In the genomic region with DNA sequence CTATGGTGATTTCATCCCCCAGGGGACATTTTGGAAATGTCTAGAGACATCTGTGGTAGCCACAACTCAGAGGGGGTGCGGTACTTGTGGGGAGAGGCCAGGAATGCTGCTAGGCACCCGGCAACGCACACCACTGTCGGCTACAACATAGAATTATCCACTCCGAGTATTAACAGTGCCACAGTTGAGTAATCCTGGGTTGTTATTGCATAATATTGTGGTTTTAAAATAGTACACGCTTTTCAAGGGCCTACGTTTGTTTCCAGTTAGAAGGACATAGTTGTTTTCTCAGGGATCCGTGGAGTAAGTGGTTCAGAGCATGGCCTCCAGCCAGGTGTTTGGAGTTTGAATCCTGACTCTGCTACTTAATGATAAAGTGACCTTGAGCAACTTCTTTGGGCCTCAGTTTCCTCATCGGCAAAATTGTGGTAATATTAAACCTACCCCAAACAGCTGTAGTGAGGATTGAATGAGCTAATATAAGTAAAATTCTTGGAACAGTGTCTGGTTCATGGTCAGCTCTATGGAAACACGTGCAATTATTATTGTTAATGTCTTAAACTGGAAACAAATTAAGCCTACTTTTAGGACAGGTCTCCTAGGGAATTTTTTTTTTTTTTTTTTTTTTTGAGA, we compare ENCODE assay signal across 9 cellular contexts. TPM values are rescaled to one million over a fixed set of nuclear protein-coding genes. Genes with fewer than 3 reads are reported as not detected.
DNase-seq lines count a peak whose midpoint lies in the region; ATAC-seq and TF ChIP-seq lines count a peak whose summit lies in the region.
"Had no signal": no experiment of that assay in that cellular context is flagged by ENCODE, and none has a peak within 500 bp of the region (broad histone marks: within the 10 kb centered on the region; RNA-seq: fewer than 3 reads in every experiment).

No MANE protein-coding gene starts in this region.

- H2AK5ac ChIP-seq in mesenchymal stem cell (ENCODE audit: low read length, severe bottlenecking): no peak overlapping the region

- in situ Hi-C loops in GM13977 (cut with MboI; ENCODE audit: low pct_unique_long_range_greater_than_20kb, low sequenced_read_pairs, unreplicated experiment): no loop called here

- intact Hi-C loops in breast epithelium (cut with DNase I; ENCODE audit: low total_unique reads): no loop called here
- intact Hi-C loops in activated T-helper 1 cell treated with anti-CD3 and anti-CD28 coated beads, Interleukin-12 subunit alpha, Interleukin-12 subunit beta, Interleukin-2, Interleukin-4 antibody, amounts not matched to agents 30 ng/mL and 10 ng/mL and 1 ng/mL, durations not matched to agents 14 hours and 24 hours and 36 hours (cut with micrococcal nuclease): no loop called here

- no peaks in the 10 kb centered on the region for H3K9me3 ChIP-seq in breast epithelium
- H3K9me3 ChIP-seq in mesenchymal stem cell (ENCODE audit: control insufficient read depth, low read length): peaks cover 10% of the 10 kb centered on the region
- H3K9me3 ChIP-seq in T-helper 17 cell (ENCODE audit: control insufficient read depth, low read length, poor library complexity, severe bottlenecking): peaks cover 9% of the 10 kb centered on the region

- no peak overlapping the region for H3K23ac ChIP-seq in mesenchymal stem cell (ENCODE audit: low read length in 2 of 2)

- H2BK12ac ChIP-seq in mesenchymal stem cell (ENCODE audit: low read length in 2 of 2): no peak overlapping the region

- H3K14ac ChIP-seq in mesenchymal stem cell (ENCODE audit: low read length in 2 of 2): no peak overlapping the region

- no peak overlapping the region for H2BK5ac ChIP-seq in mesenchymal stem cell (ENCODE audit: low read depth, low read length, poor library complexity, severe bottlenecking)

- peak overlapping the region; percentile 1 for H3K4me2 ChIP-seq in mesenchymal stem cell (ENCODE audit: low read length, poor library complexity, severe bottlenecking)

- no peak overlapping the region for H4K91ac ChIP-seq in mesenchymal stem cell (ENCODE audit: low read length)

- H3K36me3 Mint-ChIP-seq in activated T-helper 1 cell treated with anti-CD3 and anti-CD28 coated beads, Interleukin-12 subunit alpha, Interleukin-12 subunit beta, Interleukin-2, Interleukin-4 antibody, amounts not matched to agents 30 ng/mL and 10 ng/mL and 1 ng/mL, durations not matched to agents 14 hours and 24 hours and 36 hours (ENCODE audit: low read depth): no peaks in the 10 kb centered on the region
- H3K36me3 Mint-ChIP-seq in T-helper 17 cell (ENCODE audit: low read depth): no peaks in the 10 kb centered on the region

- peaks cover 10% of the 10 kb centered on the region for H3K79me1 ChIP-seq in mesenchymal stem cell (replicated peaks; ENCODE audit: low read length, poor library complexity, severe bottlenecking)

- H3K27me3 ChIP-seq in breast epithelium (no peaks in the 10 kb centered on the region), mesenchymal stem cell (ENCODE audit: control insufficient read depth in 1 of 2, insufficient read depth in 1 of 2, low read length in 2 of 2) (peaks cover 0 to 24% of the 10 kb centered on the region in 2 experiments)

- no peaks in the 10 kb centered on the region for H3K4me1 Mint-ChIP-seq in activated T-helper 1 cell treated with anti-CD3 and anti-CD28 coated beads, Interleukin-12 subunit alpha, Interleukin-12 subunit beta, Interleukin-2, Interleukin-4 antibody, amounts not matched to agents 30 ng/mL and 10 ng/mL and 1 ng/mL, durations not matched to agents 14 hours and 24 hours and 36 hours (ENCODE audit: low read depth)
- H3K4me1 Mint-ChIP-seq in T-helper 17 cell: peaks cover 2% of the 10 kb centered on the region
- H3K4me1 Mint-ChIP-seq: memory B cell had no signal

- H3K27ac Mint-ChIP-seq in activated T-helper 1 cell treated with anti-CD3 and anti-CD28 coated beads, Interleukin-12 subunit alpha, Interleukin-12 subunit beta, Interleukin-2, Interleukin-4 antibody, amounts not matched to agents 30 ng/mL and 10 ng/mL and 1 ng/mL, durations not matched to agents 14 hours and 24 hours and 36 hours: no peak overlapping the region
- no peak overlapping the region for H3K27ac Mint-ChIP-seq in T-helper 17 cell
- H3K27ac Mint-ChIP-seq: memory B cell had no signal

- no peak for TF ChIP-seq POLR2A in NB4 (IDR thresholded peaks at IDR 0.05; ENCODE audit: extremely low read depth, insufficient read length)
- TF ChIP-seq POLR2A in breast epithelium (IDR thresholded peaks at IDR 0.05): no peak

- H4K8ac ChIP-seq in mesenchymal stem cell (ENCODE audit: low read length): no peak overlapping the region

- H3K27me3 Mint-ChIP-seq in activated T-helper 1 cell treated with anti-CD3 and anti-CD28 coated beads, Interleukin-12 subunit alpha, Interleukin-12 subunit beta, Interleukin-2, Interleukin-4 antibody, amounts not matched to agents 30 ng/mL and 10 ng/mL and 1 ng/mL, durations not matched to agents 14 hours and 24 hours and 36 hours (ENCODE audit: insufficient read depth): peaks cover 5% of the 10 kb centered on the region
- peaks cover 17% of the 10 kb centered on the region for H3K27me3 Mint-ChIP-seq in T-helper 17 cell

- H3K4me1 ChIP-seq in breast epithelium (peaks cover 4% of the 10 kb centered on the region in 2 donors), mesenchymal stem cell (ENCODE audit: control insufficient read depth, insufficient read depth, low read depth, low read length) (peaks cover 3% of the 10 kb centered on the region)

- no peak overlapping the region for H3K4me3 ChIP-seq in GM12865 (ENCODE audit: low read depth, low read length)
- H3K4me3 ChIP-seq in NB4 (ENCODE audit: low read depth, low read length): no peak overlapping the region
- H3K4me3 ChIP-seq in breast epithelium: peak overlapping the region in 1 of 3 donors; percentile 13
- H3K4me3 ChIP-seq in mesenchymal stem cell (ENCODE audit: insufficient read depth in 1 of 2, low read depth in 1 of 2, low read length in 2 of 2): peak overlapping the region in 1 of 2 experiments; percentile 56

- H2BK120ac ChIP-seq in mesenchymal stem cell (ENCODE audit: low read depth, low read length): no peak overlapping the region

- H3K18ac ChIP-seq in mesenchymal stem cell (ENCODE audit: low read depth in 1 of 2, low read length in 2 of 2): peak overlapping the region in 1 of 2 experiments; percentile 21

- H2BK15ac ChIP-seq in mesenchymal stem cell (ENCODE audit: low read depth, poor library complexity, severe bottlenecking): no peak overlapping the region

- no peak for ATAC-seq in T-helper 17 cell

- no peak overlapping the region for H2AFZ ChIP-seq in mesenchymal stem cell (ENCODE audit: low read depth, low read length)

- peak; percentile 75 for DNase-seq in GM12865 (ENCODE audit: low read depth)
- DNase-seq in NB4 (ENCODE audit: low read depth): peak; percentile 100
- peak; percentile 64 to 92 for DNase-seq in breast epithelium (ENCODE audit: low spot score in 2 of 2)
- DNase-seq in mesenchymal stem cell: peak; percentile 99
- no peak for DNase-seq in activated T-helper 1 cell treated with anti-CD3 and anti-CD28 coated beads, Interleukin-12 subunit alpha, Interleukin-12 subunit beta, Interleukin-2, Interleukin-4 antibody, amounts not matched to agents 30 ng/mL and 10 ng/mL and 1 ng/mL, durations not matched to agents 14 hours and 24 hours and 36 hours (ENCODE audit: low spot score)
- no peak for DNase-seq in GM13977 (ENCODE audit: low spot score)
- DNase-seq in T-helper 17 cell: no peak
- no peak for DNase-seq in NCI-H82 treated with DMSO at 0.1 percent for 48 hours (lab: John Stamatoyannopoulos, UW; ENCODE audit: unreplicated experiment)

- H3K36me3 ChIP-seq in breast epithelium (no peaks in the 10 kb centered on the region), mesenchymal stem cell (ENCODE audit: control insufficient read depth in 1 of 2, insufficient read depth in 2 of 2, low read depth in 1 of 2, low read length in 2 of 2) (peaks cover 0 to 7% of the 10 kb centered on the region in 2 experiments)

- peak overlapping the region; percentile 89 to 91 for H3K27ac ChIP-seq in breast epithelium
- H3K27ac ChIP-seq in mesenchymal stem cell (ENCODE audit: low read length, poor library complexity, severe bottlenecking): no peak overlapping the region

- no peak overlapping the region for H3K4me3 Mint-ChIP-seq in activated T-helper 1 cell treated with anti-CD3 and anti-CD28 coated beads, Interleukin-12 subunit alpha, Interleukin-12 subunit beta, Interleukin-2, Interleukin-4 antibody, amounts not matched to agents 30 ng/mL and 10 ng/mL and 1 ng/mL, durations not matched to agents 14 hours and 24 hours and 36 hours
- H3K4me3 Mint-ChIP-seq in T-helper 17 cell: no peak overlapping the region
- H3K4me3 Mint-ChIP-seq: memory B cell had no signal

- no peak overlapping the region for H3K4ac ChIP-seq in mesenchymal stem cell (ENCODE audit: low read depth in 1 of 2, low read length in 2 of 2)

- TF ChIP-seq CTCF in GM12865 (IDR thresholded peaks at IDR 0.05; ENCODE audit: insufficient read depth, low read depth, low read length, missing control alignments) (no peak), NB4 (IDR thresholded peaks at IDR 0.05; ENCODE audit: low read depth, low read length) (no peak), breast epithelium (IDR thresholded peaks at IDR 0.05) (no peak), GM13977 (IDR thresholded peaks at IDR 0.05; ENCODE audit: extremely low read depth, insufficient read depth, missing control alignments) (no peak)

- WGBS in mesenchymal stem cell: 8% methylated on average over 7 of the region's 10 CpGs

- H3K9ac ChIP-seq in mesenchymal stem cell (ENCODE audit: low read length): peak overlapping the region; percentile 81

- H3K9me3 Mint-ChIP-seq in activated T-helper 1 cell treated with anti-CD3 and anti-CD28 coated beads, Interleukin-12 subunit alpha, Interleukin-12 subunit beta, Interleukin-2, Interleukin-4 antibody, amounts not matched to agents 30 ng/mL and 10 ng/mL and 1 ng/mL, durations not matched to agents 14 hours and 24 hours and 36 hours: peaks cover 9% of the 10 kb centered on the region

RNA-seq across cellular contexts. Expression of a gene that starts 24.5 kb away (rescaled TPM):
- total RNA-seq in breast epithelium (10 to 100 TPM; 25.6 to 65.0 (median 28.8) TPM), T-helper 17 cell (under 1 TPM; 0.39 to 0.52 TPM)
- polyA plus RNA-seq in mesenchymal stem cell (2013, experiment 1 of 2): 6.2 TPM
- polyA plus RNA-seq in mesenchymal stem cell (2013, experiment 2 of 2): 6.1 TPM
- 0.24 and 0.39 TPM in 2 replicates for total RNA-seq in activated T-helper 1 cell treated with anti-CD3 and anti-CD28 coated beads, Interleukin-12 subunit alpha, Interleukin-12 subunit beta, Interleukin-2, Interleukin-4 antibody, amounts not matched to agents 30 ng/mL and 10 ng/mL and 1 ng/mL, durations not matched to agents 14 hours and 24 hours and 36 hours

RNA-seq across cellular contexts. Expression of a gene that starts 25.1 kb away (rescaled TPM):
- not detected for total RNA-seq in breast epithelium
- polyA plus RNA-seq in mesenchymal stem cell (2013, experiment 1 of 2): not detected
- polyA plus RNA-seq in mesenchymal stem cell (2013, experiment 2 of 2): not detected
- not detected in 2 replicates for total RNA-seq in activated T-helper 1 cell treated with anti-CD3 and anti-CD28 coated beads, Interleukin-12 subunit alpha, Interleukin-12 subunit beta, Interleukin-2, Interleukin-4 antibody, amounts not matched to agents 30 ng/mL and 10 ng/mL and 1 ng/mL, durations not matched to agents 14 hours and 24 hours and 36 hours
- total RNA-seq in T-helper 17 cell: not detected

RNA-seq across cellular contexts. Expression of a gene that starts 53.1 kb away (rescaled TPM):
- total RNA-seq in breast epithelium: 1 to 10 TPM in 2 of 3 donors, under 1 TPM in 1; 0.48 to 3.3 (median 1.3) TPM
- not detected for polyA plus RNA-seq in mesenchymal stem cell (2013, experiment 1 of 2)
- polyA plus RNA-seq in mesenchymal stem cell (2013, experiment 2 of 2): not detected
- total RNA-seq in activated T-helper 1 cell treated with anti-CD3 and anti-CD28 coated beads, Interleukin-12 subunit alpha, Interleukin-12 subunit beta, Interleukin-2, Interleukin-4 antibody, amounts not matched to agents 30 ng/mL and 10 ng/mL and 1 ng/mL, durations not matched to agents 14 hours and 24 hours and 36 hours: not detected in 2 replicates
- not detected for total RNA-seq in T-helper 17 cell

Comparison
In these comparisons a context has a peak if more than half of its experiments do, and no peak if none do; other contexts are left out.
1. DNase-seq: peak in GM12865 (single experiment), NB4 (single experiment), breast epithelium (2 of 2) and mesenchymal stem cell (single experiment); none in activated T-helper 1 cell treated with anti-CD3 and anti-CD28 coated beads, Interleukin-12 subunit alpha, Interleukin-12 subunit beta, Interleukin-2, Interleukin-4 antibody, amounts not matched to agents 30 ng/mL and 10 ng/mL and 1 ng/mL, durations not matched to agents 14 hours and 24 hours and 36 hours (single experiment), GM13977 (single experiment), T-helper 17 cell (0 of 3) and NCI-H82 treated with DMSO at 0.1 percent for 48 hours (single experiment).
2. RNA of a gene that starts 24.5 kb away (total RNA-seq): 25.6 to 65.0 TPM in breast epithelium; 0.39 to 0.52 TPM in T-helper 17 cell and 0.24 to 0.39 TPM in activated T-helper 1 cell treated with anti-CD3 and anti-CD28 coated beads, Interleukin-12 subunit alpha, Interleukin-12 subunit beta, Interleukin-2, Interleukin-4 antibody, amounts not matched to agents 30 ng/mL and 10 ng/mL and 1 ng/mL, durations not matched to agents 14 hours and 24 hours and 36 hours; every median in the first group is over 10 times any median in the second.